ENCODE assay signal across 16 cellular contexts in the genomic region with DNA sequence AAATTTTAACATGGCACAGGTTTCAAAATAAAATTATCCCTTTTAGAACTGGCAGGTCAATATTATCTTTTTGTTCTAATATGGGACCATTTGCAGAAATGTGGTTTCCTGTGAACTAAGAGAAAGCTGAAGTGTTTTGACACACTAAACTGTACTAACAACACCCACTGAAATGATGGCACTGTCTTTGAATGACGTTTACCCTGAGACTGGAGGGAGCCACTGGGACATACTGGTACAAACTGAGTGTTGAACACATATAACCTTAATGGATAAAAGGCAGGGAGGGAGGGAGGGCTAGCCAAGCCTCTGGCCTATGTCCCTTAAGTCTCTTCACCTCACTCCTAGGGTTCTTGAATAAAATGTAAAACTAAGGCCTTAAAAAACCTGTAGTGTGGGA.
DNase-seq lines count a peak whose midpoint lies in the region; ATAC-seq and TF ChIP-seq lines count a peak whose summit lies in the region.
"Had no signal": no experiment of that assay in that cellular context is flagged by ENCODE, and none has a peak within 500 bp of the region (broad histone marks: within the 10 kb centered on the region; RNA-seq: fewer than 3 reads in every experiment).

No MANE protein-coding gene starts in this region.

- DNase-seq in left ventricle myocardium superior, result no peak
- DNase-seq in right cardiac atrium, result no peak
- DNase-seq in IMR-90, result no peak
- DNase-seq in osteocyte (ENCODE audit: extremely low spot score, unreplicated experiment), result no peak
- no peak for DNase-seq in chondrocyte (ENCODE audit: low spot score)
- DNase-seq: C1 segment of cervical spinal cord; Calu3; CD4-positive, alpha-beta memory T cell; COR-L47; DMS53; DMS79 treated with DMSO at 0.1 percent for 48 hours; GF-D8; GM23248; H7; HCEC 1CT had no signal

- H3K4me3 ChIP-seq in right cardiac atrium (ENCODE audit: low read length), result no peak overlapping the region
- no peak overlapping the region for H3K4me3 ChIP-seq in IMR-90 (ENCODE audit: insufficient read depth, low read depth, low read length)
- H3K4me3 ChIP-seq: GM23248 had no signal

- no TSS peak for BruUV-seq in IMR-90 (replicated peaks; lab: Mats Ljungman, UMichigan)

- no peak overlapping the region for H4K8ac ChIP-seq in IMR-90 (ENCODE audit: low read depth in 2 of 2, low read length in 2 of 2)

- ATAC-seq in left ventricle myocardium superior (peak; percentile 38), right cardiac atrium (no peak), IMR-90 (ENCODE audit: low read depth) (no peak), GM21786 (IDR thresholded peaks at IDR 0.05; ENCODE audit: unreplicated experiment) (no peak)

- no peak overlapping the region for H2AFZ ChIP-seq in IMR-90 (replicated peaks; ENCODE audit: low read length, poor library complexity)
- H2AFZ ChIP-seq: GM23248 had no signal

- intact Hi-C loops in left ventricle myocardium superior (cut with micrococcal nuclease), result no loop called here
- intact Hi-C loops in right cardiac atrium (cut with DNase I), result no loop called here
- intact Hi-C loops in IMR-90 (cut with micrococcal nuclease), result no loop called here

- no peak overlapping the region for H2AK9ac ChIP-seq in IMR-90 (replicated peaks; ENCODE audit: low read depth, low read length, poor library complexity)

- H3K9me1 ChIP-seq in IMR-90 (ENCODE audit: insufficient read depth, low read length), result no peaks in the 10 kb centered on the region

- H3K36me3 Mint-ChIP-seq in osteocyte (ENCODE audit: unreplicated experiment) (peaks cover 31% of the 10 kb centered on the region), chondrocyte (ENCODE audit: low read depth) (peaks cover 10% of the 10 kb centered on the region)
- H3K36me3 Mint-ChIP-seq: CD4-positive, alpha-beta memory T cell had no signal

- TF ChIP-seq RAD21 in IMR-90 (IDR thresholded peaks at IDR 0.05; ENCODE audit: low read length), result no peak

- no peak overlapping the region for H3K14ac ChIP-seq in IMR-90 (replicated peaks; ENCODE audit: low read depth, low read length)

- no peaks in the 10 kb centered on the region for H3K27me3 Mint-ChIP-seq in osteocyte (ENCODE audit: unreplicated experiment)
- no peaks in the 10 kb centered on the region for H3K27me3 Mint-ChIP-seq in chondrocyte (ENCODE audit: low read depth)
- H3K27me3 Mint-ChIP-seq: CD4-positive, alpha-beta memory T cell had no signal

- H3K27me3 ChIP-seq in right cardiac atrium (ENCODE audit: control insufficient read depth, insufficient read depth) (no peaks in the 10 kb centered on the region), IMR-90 (ENCODE audit: control insufficient read depth, insufficient read depth, low read length) (no peaks in the 10 kb centered on the region)

- no peak overlapping the region for H3K23ac ChIP-seq in IMR-90 (ENCODE audit: low read depth, low read length)

- whole genome bisulfite sequencing in right cardiac atrium, result 39% methylated on average over 1 of the region's 1 CpG
- WGBS in IMR-90 (ENCODE audit: extremely low coverage in 2 of 2, insufficient read length in 1 of 2), 2 experiments, result no CpG with 5 or more reads among the region's 1 CpG

- H3K56ac ChIP-seq in IMR-90 (ENCODE audit: extremely low read depth, insufficient read depth, low read length), result no peak overlapping the region

- no peak overlapping the region for H3K4me3 Mint-ChIP-seq in osteocyte (ENCODE audit: unreplicated experiment)
- H3K4me3 Mint-ChIP-seq in chondrocyte (ENCODE audit: unreplicated experiment), result no peak overlapping the region
- H3K4me3 Mint-ChIP-seq: CD4-positive, alpha-beta memory T cell had no signal

- H3K4me1 Mint-ChIP-seq in osteocyte (ENCODE audit: unreplicated experiment), result peaks cover 47% of the 10 kb centered on the region
- peaks cover 25% of the 10 kb centered on the region for H3K4me1 Mint-ChIP-seq in chondrocyte (ENCODE audit: low read depth)
- H3K4me1 Mint-ChIP-seq: CD4-positive, alpha-beta memory T cell had no signal

- H3K27ac Mint-ChIP-seq in osteocyte (ENCODE audit: unreplicated experiment), result peak overlapping the region; percentile 65
- H3K27ac Mint-ChIP-seq in chondrocyte (ENCODE audit: unreplicated experiment), result no peak overlapping the region
- H3K27ac Mint-ChIP-seq: CD4-positive, alpha-beta memory T cell had no signal

- H4K91ac ChIP-seq in IMR-90 (ENCODE audit: insufficient read depth, low read depth, low read length), result no peak overlapping the region

- no peak overlapping the region for H2BK15ac ChIP-seq in IMR-90 (ENCODE audit: low read depth, low read length)

- no peak overlapping the region for H3K4me2 ChIP-seq in IMR-90 (ENCODE audit: low read depth, low read length)

- H3K27ac ChIP-seq in right cardiac atrium (ENCODE audit: low read length) (no peak overlapping the region), IMR-90 (ENCODE audit: insufficient read depth, low read length) (no peak overlapping the region)
- H3K27ac ChIP-seq: GM23248 had no signal

- H3K4me1 ChIP-seq in right cardiac atrium (ENCODE audit: control insufficient read depth, insufficient read depth, low read length) (peaks cover 4% of the 10 kb centered on the region), IMR-90 (ENCODE audit: control insufficient read depth, insufficient read depth, low read length) (no peaks in the 10 kb centered on the region)

- no peaks in the 10 kb centered on the region for H3K9me3 ChIP-seq in right cardiac atrium (ENCODE audit: control insufficient read depth, low read length)
- peaks cover 3% of the 10 kb centered on the region for H3K9me3 ChIP-seq in IMR-90 (ENCODE audit: control insufficient read depth, insufficient read depth, low read length)

- H3K36me3 ChIP-seq in IMR-90 (ENCODE audit: control insufficient read depth, insufficient read depth, low read length), result no peaks in the 10 kb centered on the region

- POLR2A ChIA-PET in IMR-90 (lab: Charles Lee; ENCODE audit: unreplicated experiment), result no interaction called here

- H2BK20ac ChIP-seq in IMR-90 (ENCODE audit: low read depth, low read length), result no peak overlapping the region

- no peak for TF ChIP-seq POLR2A in IMR-90 (IDR thresholded peaks at IDR 0.05; ENCODE audit: low read depth, low read length)

- H3K79me1 ChIP-seq in IMR-90 (ENCODE audit: low read depth in 1 of 2, low read length in 2 of 2), result peaks cover 3 to 10% of the 10 kb centered on the region in 2 experiments; a peak in 1 of 4 replicates

- H4K20me1 ChIP-seq in IMR-90 (ENCODE audit: insufficient read depth, low read length), result no peaks in the 10 kb centered on the region

- H2AK5ac ChIP-seq in IMR-90 (ENCODE audit: low read depth, low read length), result no peak overlapping the region

- H3K4ac ChIP-seq in IMR-90 (ENCODE audit: low read depth, low read length), result no peak overlapping the region

- in situ Hi-C loops in IMR-90 (cut with MboI; ENCODE audit: low sequenced_read_pairs), result no loop called here

- peak overlapping the region; percentile 65 for H3K18ac ChIP-seq in IMR-90 (ENCODE audit: low read depth, low read length)

- CTCF ChIA-PET in IMR-90 (lab: Yijun Ruan, JAX), result no interaction called here

- no peak overlapping the region for H3K9ac ChIP-seq in IMR-90 (ENCODE audit: low read depth, low read length)
- H3K9ac ChIP-seq: GM23248 had no signal

- 0 out of 2 replicates have a peak overlapping the region, but pooled peaks have one; percentile 4 for H4K5ac ChIP-seq in IMR-90 (ENCODE audit: low read depth, low read length)

- H2BK120ac ChIP-seq in IMR-90 (ENCODE audit: low read depth, low read length), result peak overlapping the region; percentile 18; the same call in 1 of the 2 replicates

- H2BK5ac ChIP-seq in IMR-90 (ENCODE audit: low read depth, low read length, poor library complexity, severe bottlenecking), result peak overlapping the region; percentile 31

- dilution Hi-C loops in IMR-90 (cut with HindIII; ENCODE audit: low sequenced_read_pairs, unreplicated experiment), result no loop called here

- peaks cover 18% of the 10 kb centered on the region for H3K9me3 Mint-ChIP-seq in osteocyte (ENCODE audit: unreplicated experiment)
- peaks cover 10% of the 10 kb centered on the region for H3K9me3 Mint-ChIP-seq in chondrocyte (ENCODE audit: low read depth)

- TF ChIP-seq CTCF in IMR-90 (conservative IDR thresholded peaks at IDR 0.05; ENCODE audit: low read depth, low read length) (no peak), osteocyte (IDR thresholded peaks at IDR 0.05) (no peak), chondrocyte (IDR thresholded peaks at IDR 0.05) (no peak)

TF ChIP-seq in IMR-90, 13 proteins besides CTCF, POLR2A, EP300 and RAD21:
- TF ChIP-seq MAFK (IDR thresholded peaks at IDR 0.05; ENCODE audit: low read depth, low read length) (no peak), BHLHE40 (IDR thresholded peaks at IDR 0.05; ENCODE audit: low read depth, low read length) (no peak), CHD1 (IDR thresholded peaks at IDR 0.05; ENCODE audit: low read depth, low read length) (no peak), RFX5 (IDR thresholded peaks at IDR 0.05; ENCODE audit: low read depth, low read length) (no peak), NFE2L2 (IDR thresholded peaks at IDR 0.05; ENCODE audit: low read depth, low read length) (no peak), MXI1 (IDR thresholded peaks at IDR 0.05; ENCODE audit: borderline replicate concordance, low read depth, low read length) (no peak), CEBPB (IDR thresholded peaks at IDR 0.05; ENCODE audit: low read depth, low read length) (no peak), FOS (IDR thresholded peaks at IDR 0.05; ENCODE audit: low read depth, low read length) (no peak), RCOR1 (IDR thresholded peaks at IDR 0.05; ENCODE audit: insufficient replicate concordance, low read length) (no peak), SMC3 (IDR thresholded peaks at IDR 0.05; ENCODE audit: low read depth, low read length) (no peak), MAZ (IDR thresholded peaks at IDR 0.05; ENCODE audit: borderline replicate concordance, low read depth, low read length) (no peak)
- TF ChIP-seq, protein P1, sequence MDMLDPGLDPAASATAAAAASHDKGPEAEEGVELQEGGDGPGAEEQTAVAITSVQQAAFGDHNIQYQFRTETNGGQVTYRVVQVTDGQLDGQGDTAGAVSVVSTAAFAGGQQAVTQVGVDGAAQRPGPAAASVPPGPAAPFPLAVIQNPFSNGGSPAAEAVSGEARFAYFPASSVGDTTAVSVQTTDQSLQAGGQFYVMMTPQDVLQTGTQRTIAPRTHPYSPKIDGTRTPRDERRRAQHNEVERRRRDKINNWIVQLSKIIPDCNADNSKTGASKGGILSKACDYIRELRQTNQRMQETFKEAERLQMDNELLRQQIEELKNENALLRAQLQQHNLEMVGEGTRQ (IDR thresholded peaks at IDR 0.05; ENCODE audit: low read depth, low read length), result no peak
- TF ChIP-seq, protein P2, sequence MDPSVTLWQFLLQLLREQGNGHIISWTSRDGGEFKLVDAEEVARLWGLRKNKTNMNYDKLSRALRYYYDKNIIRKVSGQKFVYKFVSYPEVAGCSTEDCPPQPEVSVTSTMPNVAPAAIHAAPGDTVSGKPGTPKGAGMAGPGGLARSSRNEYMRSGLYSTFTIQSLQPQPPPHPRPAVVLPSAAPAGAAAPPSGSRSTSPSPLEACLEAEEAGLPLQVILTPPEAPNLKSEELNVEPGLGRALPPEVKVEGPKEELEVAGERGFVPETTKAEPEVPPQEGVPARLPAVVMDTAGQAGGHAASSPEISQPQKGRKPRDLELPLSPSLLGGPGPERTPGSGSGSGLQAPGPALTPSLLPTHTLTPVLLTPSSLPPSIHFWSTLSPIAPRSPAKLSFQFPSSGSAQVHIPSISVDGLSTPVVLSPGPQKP (IDR thresholded peaks at IDR 0.05; ENCODE audit: borderline replicate concordance, low read depth, low read length), result no peak
TF ChIP-seq in IMR-90: peak in this region for 0.
